ENCODE assay signal across 8 cellular contexts in the genomic region with DNA sequence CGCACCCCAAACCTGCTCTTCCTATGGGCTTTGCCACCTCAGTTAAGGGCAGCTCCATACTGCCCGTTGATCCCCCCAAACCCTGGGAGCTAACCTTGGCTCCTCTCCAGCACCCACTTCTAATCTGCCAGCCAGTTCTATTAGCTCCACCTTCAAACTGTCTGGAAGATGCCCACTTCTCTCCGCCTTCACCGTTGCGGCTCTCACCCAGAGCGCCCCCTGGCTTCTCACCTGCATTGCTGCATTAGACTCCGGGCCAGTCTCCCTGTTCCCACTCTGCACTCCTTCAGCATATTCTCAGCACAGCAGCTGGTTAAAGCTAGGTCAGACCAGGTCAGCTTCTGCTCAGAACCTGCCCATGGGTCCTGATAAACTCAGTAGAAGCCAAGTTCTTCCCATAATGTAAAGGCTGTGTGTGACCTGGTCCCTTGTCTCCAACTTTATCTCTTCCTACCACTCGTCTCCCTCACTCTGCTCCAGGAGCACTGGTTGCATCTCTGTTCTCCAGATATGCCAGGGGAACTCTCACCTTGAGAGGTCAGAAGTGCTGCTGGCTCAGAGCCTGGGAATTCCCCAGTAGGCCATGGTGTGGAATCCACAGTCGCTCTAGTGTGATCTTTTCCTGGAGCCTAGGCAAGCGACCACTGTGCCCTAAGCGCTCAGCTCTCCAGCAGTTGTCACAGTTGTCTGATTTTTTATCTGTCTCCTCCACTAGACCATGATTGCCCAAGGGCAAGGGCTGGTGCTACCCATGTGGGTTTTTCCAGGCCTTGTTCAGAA.
DNase-seq lines count a peak whose midpoint lies in the region; FAIRE-seq and TF ChIP-seq lines count a peak whose summit lies in the region.

No MANE protein-coding gene starts in this region.

- H2BK5ac ChIP-seq in H1 (ENCODE audit: low read depth, low read length), result no peak overlapping the region

- H2BK12ac ChIP-seq in H1 (ENCODE audit: low read depth, low read length), result no peak overlapping the region

- H3K4me2 ChIP-seq in H1 (ENCODE audit: insufficient read depth in 1 of 2, low read depth in 2 of 2, low read length in 2 of 2) (no peak overlapping the region), parathyroid adenoma (ENCODE audit: low read length) (no peak overlapping the region)

- no peaks in the 10 kb centered on the region for H3K36me3 ChIP-seq in MG63
- H3K36me3 ChIP-seq in H1 (ENCODE audit: control insufficient read depth in 2 of 4, insufficient read depth in 4 of 4, low read length in 3 of 4), result no peaks in the 10 kb centered on the region; a peak in 1 of 8 replicates
- no peaks in the 10 kb centered on the region for H3K36me3 ChIP-seq in parathyroid adenoma (ENCODE audit: control insufficient read depth, insufficient read depth, low read length)
- no peaks in the 10 kb centered on the region for H3K36me3 ChIP-seq in suprapubic skin

- no peaks in the 10 kb centered on the region for H3K79me1 ChIP-seq in H1 (ENCODE audit: low read depth, low read length)

- H3K9ac ChIP-seq in H1 (replicated peaks in 1 of 4; ENCODE audit: extremely low read depth in 1 of 4, low read depth in 3 of 4, low read length in 3 of 4) (no peak overlapping the region), parathyroid adenoma (no peak overlapping the region)

- H3K27me3 ChIP-seq in MG63 (peaks cover 2% of the 10 kb centered on the region), H1 (replicated peaks in 1 of 4; ENCODE audit: control insufficient read depth in 3 of 4, extremely low read depth in 1 of 4, insufficient read depth in 3 of 4, low read length in 3 of 4) (no peaks in the 10 kb centered on the region), parathyroid adenoma (ENCODE audit: control insufficient read depth, insufficient read depth, low read length) (no peaks in the 10 kb centered on the region), suprapubic skin (no peaks in the 10 kb centered on the region)

- peak; percentile 38 for DNase-seq in MG63
- DNase-seq in H1 (ENCODE audit: low read depth in 1 of 2, low spot score in 2 of 2), result peak; percentile 9 to 90
- no peak for DNase-seq in NCI-H2107 (lab: John Stamatoyannopoulos, UW)
- no peak for DNase-seq in CD1c-positive myeloid dendritic cell (ENCODE audit: extremely low spot score)
- no peak for DNase-seq in suprapubic skin (ENCODE audit: low spot score in 2 of 2)
- DNase-seq in effector CD4-positive, alpha-beta T cell, result no peak

- no peak overlapping the region for H3K4ac ChIP-seq in H1 (replicated peaks; ENCODE audit: insufficient read length, low read depth, low read length)

- no peak overlapping the region for H3K4me3 ChIP-seq in MG63
- no peak overlapping the region for H3K4me3 ChIP-seq in H1 (ENCODE audit: extremely low read depth in 1 of 4, insufficient read depth in 2 of 4, low read depth in 3 of 4, low read length in 4 of 4)
- H3K4me3 ChIP-seq in parathyroid adenoma (ENCODE audit: low read depth, low read length), result no peak overlapping the region
- no peak overlapping the region for H3K4me3 ChIP-seq in suprapubic skin

- FAIRE-seq in H1 (lab: Jason Lieb, UNC), result no peak

- no peaks in the 10 kb centered on the region for H3K9me3 ChIP-seq in MG63
- H3K9me3 ChIP-seq in H1 (ENCODE audit: insufficient read depth in 2 of 2, low read depth in 1 of 2, low read length in 1 of 2), result no peaks in the 10 kb centered on the region
- H3K9me3 ChIP-seq in parathyroid adenoma (ENCODE audit: control insufficient read depth, low read length), result no peaks in the 10 kb centered on the region
- H3K9me3 ChIP-seq in suprapubic skin, result no peaks in the 10 kb centered on the region

- no peak overlapping the region for H2BK15ac ChIP-seq in H1 (ENCODE audit: low read length)

- no peak overlapping the region for H3K23ac ChIP-seq in H1 (ENCODE audit: insufficient read length)

- H2BK120ac ChIP-seq in H1 (replicated peaks; ENCODE audit: low read depth, low read length), result no peak overlapping the region

- CTCF ChIA-PET in H1 (lab: Charles Lee; ENCODE audit: partially characterized antibody), result interaction anchor here (0.7 to 3.9 kb wide), 77 partner anchors 9 to 670 kb away, joined by 3 to 75 read pairs (median 5); no protein-coding TSS in a partner anchor

- H4K5ac ChIP-seq in H1 (ENCODE audit: insufficient read length, low read depth, low read length), result no peak overlapping the region

- H2AFZ ChIP-seq in H1 (ENCODE audit: low read length) (no peak overlapping the region), parathyroid adenoma (no peak overlapping the region)

- no peak overlapping the region for H3K56ac ChIP-seq in H1 (replicated peaks; ENCODE audit: insufficient read length, low read depth, low read length)

- no peak overlapping the region for H4K91ac ChIP-seq in H1 (replicated peaks; ENCODE audit: insufficient read length, low read length)

- TF ChIP-seq EP300 in H1 (IDR thresholded peaks at IDR 0.05; ENCODE audit: borderline replicate concordance in 1 of 2, low read depth in 2 of 2, low read length in 2 of 2) (no peak), suprapubic skin (IDR thresholded peaks at IDR 0.05) (no peak)

- peak; percentile 68 to 78 for TF ChIP-seq RAD21 in H1 (IDR thresholded peaks at IDR 0.05 in 1 of 2, conservative IDR thresholded peaks at IDR 0.05 in 1 of 2; ENCODE audit: low read depth in 2 of 2, low read length in 2 of 2)

- TF ChIP-seq CTCF in GM12873 (IDR thresholded peaks at IDR 0.05; ENCODE audit: insufficient read depth, low read depth, low read length, missing control alignments) (peak; percentile 77), H1 (IDR thresholded peaks at IDR 0.05; ENCODE audit: control extremely low read depth in 1 of 3, insufficient read depth in 1 of 3, low read depth in 1 of 3, low read length in 3 of 3) (peak; percentile 80 to 96 (median 90)), parathyroid adenoma (IDR thresholded peaks at IDR 0.05) (peak; percentile 35), suprapubic skin (IDR thresholded peaks at IDR 0.05) (peak in 1 of 2 donors; percentile 26)

- TF ChIP-seq POLR2A in H1 (IDR thresholded peaks at IDR 0.05; ENCODE audit: control extremely low read depth in 1 of 2, low read depth in 2 of 2, low read length in 2 of 2) (no peak), suprapubic skin (IDR thresholded peaks at IDR 0.05) (no peak)

- no peak overlapping the region for H3K27ac ChIP-seq in H1 (ENCODE audit: low read depth, low read length)
- H3K27ac ChIP-seq in parathyroid adenoma, result no peak overlapping the region
- no peak overlapping the region for H3K27ac ChIP-seq in suprapubic skin

- peaks cover 0 to 3% of the 10 kb centered on the region in 2 experiments for H4K20me1 ChIP-seq in H1 (replicated peaks in 1 of 2; ENCODE audit: control insufficient read depth in 1 of 2, insufficient read depth in 2 of 2, low read length in 2 of 2)

- no peak overlapping the region for H3K14ac ChIP-seq in H1 (ENCODE audit: insufficient read length)

- no peak overlapping the region for H2AK5ac ChIP-seq in H1 (ENCODE audit: low read depth, low read length)

- no peak overlapping the region for H4K8ac ChIP-seq in H1 (ENCODE audit: extremely low read depth, insufficient read depth, low read length)

- 66% methylated on average over 11 of the region's 11 CpGs; no CpG with 5 or more reads in 1 of the 2 experiments for WGBS in H1 (ENCODE audit: extremely low coverage in 1 of 2, insufficient coverage in 1 of 2, insufficient read length in 1 of 2, insufficient replicate concordance in 2 of 2, low coverage in 1 of 2, low lambda C conversion rate in 2 of 2, missing lambda C conversion rate in 1 of 2), 2 experiments
- 62% methylated on average over 11 of the region's 11 CpGs for WGBS in suprapubic skin

- no peak overlapping the region for H3K18ac ChIP-seq in H1 (ENCODE audit: extremely low read depth, low read length)

- H3K79me2 ChIP-seq in H1 (ENCODE audit: control insufficient read depth in 1 of 2, insufficient read depth in 2 of 2, low read length in 2 of 2), result peaks cover 0 to 6% of the 10 kb centered on the region in 2 experiments; a peak in 1 of 4 replicates
- H3K79me2 ChIP-seq in parathyroid adenoma, result no peaks in the 10 kb centered on the region

- H3K4me1 ChIP-seq in H1 (replicated peaks in 1 of 4; ENCODE audit: control insufficient read depth in 3 of 4, insufficient read depth in 4 of 4, low read length in 3 of 4), result peaks cover 0 to 5% (median 2%) of the 10 kb centered on the region in 4 experiments; a peak in 4 of 7 replicates
- no peaks in the 10 kb centered on the region for H3K4me1 ChIP-seq in parathyroid adenoma
- H3K4me1 ChIP-seq in suprapubic skin, result no peaks in the 10 kb centered on the region

- H3K23me2 ChIP-seq in H1 (ENCODE audit: low read depth, low read length), result no peaks in the 10 kb centered on the region

- POLR2A ChIA-PET in H1 (lab: Charles Lee; ENCODE audit: partially characterized antibody), result no interaction called here

- H2BK20ac ChIP-seq in H1 (ENCODE audit: low read length), result no peak overlapping the region

TF ChIP-seq in H1, 55 proteins besides CTCF, POLR2A, EP300 and RAD21 (continues in another document):
- no peak for TF ChIP-seq ZNF274 (IDR thresholded peaks at IDR 0.05; ENCODE audit: borderline replicate concordance, extremely low read depth, low read length)
- TF ChIP-seq, protein P1, sequence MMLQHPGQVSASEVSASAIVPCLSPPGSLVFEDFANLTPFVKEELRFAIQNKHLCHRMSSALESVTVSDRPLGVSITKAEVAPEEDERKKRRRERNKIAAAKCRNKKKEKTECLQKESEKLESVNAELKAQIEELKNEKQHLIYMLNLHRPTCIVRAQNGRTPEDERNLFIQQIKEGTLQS (IDR thresholded peaks at IDR 0.05; ENCODE audit: insufficient read depth, low read depth, low read length), result no peak
- TF ChIP-seq FOSL1 (IDR thresholded peaks at IDR 0.05; ENCODE audit: insufficient read depth, low read depth, low read length), result no peak
- TF ChIP-seq RXRA (IDR thresholded peaks at IDR 0.05; ENCODE audit: insufficient read depth, low read depth, low read length), result no peak
- TF ChIP-seq NANOG (IDR thresholded peaks at IDR 0.05; ENCODE audit: insufficient read depth, low read depth, low read length, poor library complexity, severe bottlenecking), result no peak

Comparison
In these comparisons a context has a peak if more than half of its experiments do, and no peak if none do; other contexts are left out.
1. DNase-seq: peak in MG63 (single experiment) and H1 (2 of 2); none in NCI-H2107 (single experiment), CD1c-positive myeloid dendritic cell (single experiment), suprapubic skin (0 of 2) and effector CD4-positive, alpha-beta T cell (single experiment).